ENCODE assay signal across 8 cellular contexts in the genomic region with DNA sequence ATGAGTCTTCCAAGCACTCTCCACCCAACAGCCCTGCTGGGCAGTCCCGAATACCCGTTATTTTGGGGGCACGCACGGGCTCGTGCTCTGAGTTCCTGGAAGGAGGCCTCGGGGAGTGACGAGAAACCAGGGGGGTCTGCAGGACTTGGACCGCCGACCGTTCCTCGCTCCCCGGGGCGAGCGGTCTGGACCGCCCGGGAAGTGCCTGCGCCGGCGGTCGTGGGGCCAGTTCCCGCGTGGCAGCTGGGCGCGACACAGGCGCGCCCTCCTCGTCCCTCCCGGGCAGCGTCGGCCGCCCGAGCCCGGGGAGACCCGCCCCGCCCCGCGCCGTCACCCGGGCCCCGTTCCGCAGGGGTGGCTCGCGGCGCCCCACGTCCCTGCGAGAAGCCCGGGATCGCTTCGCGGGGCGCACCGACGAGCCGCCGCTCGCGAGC. TPM values are rescaled to one million over a fixed set of nuclear protein-coding genes. Genes with fewer than 3 reads are reported as not detected.
DNase-seq lines count a peak whose midpoint lies in the region; ATAC-seq and TF ChIP-seq lines count a peak whose summit lies in the region.

No MANE protein-coding gene starts in this region.

- intact Hi-C loops in sciatic nerve (cut with DNase I): no loop called here

- H4K20me1 ChIP-seq in KMS-11 (ENCODE audit: insufficient read depth) (no peaks in the 10 kb centered on the region), hepatocyte (ENCODE audit: insufficient read depth, poor library complexity, severe bottlenecking) (no peaks in the 10 kb centered on the region)

- H2AFZ ChIP-seq in KMS-11 (ENCODE audit: low read depth) (peak overlapping the region; percentile 96), hepatocyte (peak overlapping the region; percentile 90)

- H3K36me3 ChIP-seq in KMS-11 (ENCODE audit: insufficient read depth): no peaks in the 10 kb centered on the region; the same call in 1 of the 2 replicates
- no peaks in the 10 kb centered on the region for H3K36me3 ChIP-seq in hepatocyte (replicated peaks; ENCODE audit: insufficient read depth, low read depth)

- H3K4me2 ChIP-seq in KMS-11 (peak overlapping the region; percentile 76), hepatocyte (peak overlapping the region; percentile 89)

- H3K4me3 ChIP-seq in GM12875 (ENCODE audit: low read depth, low read length): peak overlapping the region; percentile 82
- peak overlapping the region; percentile 29 for H3K4me3 ChIP-seq in KMS-11 (IDR thresholded peaks at IDR 0.05; ENCODE audit: insufficient read depth, low read depth, low read length)
- peak overlapping the region; percentile 57 for H3K4me3 ChIP-seq in hepatocyte

- DNase-seq in hepatocyte (ENCODE audit: low spot score) (peak; percentile 43), sciatic nerve (ENCODE audit: low spot score) (peak; percentile 69), kidney tubule cell (ENCODE audit: low spot score) (no peak), 8988T (no peak)

- H3K27me3 ChIP-seq in KMS-11 (ENCODE audit: insufficient read depth, low read depth) (no peaks in the 10 kb centered on the region), hepatocyte (peaks cover 11% of the 10 kb centered on the region)

- no peak for TF ChIP-seq CTCF in GM12875 (IDR thresholded peaks at IDR 0.05; ENCODE audit: borderline replicate concordance, insufficient read depth, low read depth, low read length)
- no peak for TF ChIP-seq CTCF in KMS-11 (conservative IDR thresholded peaks at IDR 0.05; ENCODE audit: low read depth, low read length)
- TF ChIP-seq CTCF in hepatocyte (IDR thresholded peaks at IDR 0.05; ENCODE audit: poor library complexity): no peak

- peaks cover 5% of the 10 kb centered on the region; the same call in 1 of the 2 replicates for H3K79me2 ChIP-seq in KMS-11 (ENCODE audit: insufficient read depth, low read depth)
- H3K79me2 ChIP-seq in hepatocyte: peaks cover 39% of the 10 kb centered on the region

- WGBS in adipose tissue, 3 donors: 0 to 1% (median 1%) methylated on average over 42 to 57 of the region's 57 CpGs
- WGBS in hepatocyte (ENCODE audit: low lambda C conversion rate, missing lambda C conversion rate): 2% methylated on average over 26 of the region's 57 CpGs

- H3K9ac ChIP-seq in KMS-11: peak overlapping the region; percentile 64

- no peaks in the 10 kb centered on the region for H3K9me3 ChIP-seq in hepatocyte (ENCODE audit: low read depth)

- H3K4me1 ChIP-seq in KMS-11 (ENCODE audit: low read depth, poor library complexity, severe bottlenecking) (peaks cover 16% of the 10 kb centered on the region), hepatocyte (ENCODE audit: insufficient read depth) (no peaks in the 10 kb centered on the region)

- no peaks in the 10 kb centered on the region for H3K9me2 ChIP-seq in hepatocyte (replicated peaks; ENCODE audit: insufficient read depth)

- ATAC-seq in GM21786 (IDR thresholded peaks at IDR 0.05; ENCODE audit: unreplicated experiment): peak; percentile 43
- ATAC-seq in sciatic nerve: peak; percentile 64

- H3K27ac ChIP-seq in KMS-11 (peak overlapping the region; percentile 33), adipose tissue (ENCODE audit: low read depth, low read length) (peak overlapping the region; percentile 86), hepatocyte (peak overlapping the region; percentile 96)

RNA-seq across cellular contexts. Expression of gene GNB4, which starts 0.4 kb away (rescaled TPM):
- polyA plus RNA-seq in adipose tissue (10 to 100 TPM in 1 of 3 donors, 1 to 10 TPM in 2; 1.4 to 12.7 (median 5.6) TPM), hepatocyte (8.5 and 9.0 TPM in 2 replicates)
- total RNA-seq in hepatocyte (23.2 and 26.0 TPM in 2 replicates), sciatic nerve (67.3 TPM)

Comparison
In these comparisons a context has a peak if more than half of its experiments do, and no peak if none do; other contexts are left out.
1. H3K4me3 ChIP-seq: peak in every context shown above with its lines; median percentile 82 in GM12875; 57 in hepatocyte; 29 in KMS-11.
2. H3K27ac ChIP-seq: peak in every context shown above with its lines; median percentile 96 in hepatocyte; 86 in adipose tissue; 33 in KMS-11.
3. DNase-seq: peak in hepatocyte (single experiment) and sciatic nerve (single experiment); none in kidney tubule cell (single experiment) and 8988T (single experiment).